8 cellular contexts compared by ENCODE assay signal in the genomic region with DNA sequence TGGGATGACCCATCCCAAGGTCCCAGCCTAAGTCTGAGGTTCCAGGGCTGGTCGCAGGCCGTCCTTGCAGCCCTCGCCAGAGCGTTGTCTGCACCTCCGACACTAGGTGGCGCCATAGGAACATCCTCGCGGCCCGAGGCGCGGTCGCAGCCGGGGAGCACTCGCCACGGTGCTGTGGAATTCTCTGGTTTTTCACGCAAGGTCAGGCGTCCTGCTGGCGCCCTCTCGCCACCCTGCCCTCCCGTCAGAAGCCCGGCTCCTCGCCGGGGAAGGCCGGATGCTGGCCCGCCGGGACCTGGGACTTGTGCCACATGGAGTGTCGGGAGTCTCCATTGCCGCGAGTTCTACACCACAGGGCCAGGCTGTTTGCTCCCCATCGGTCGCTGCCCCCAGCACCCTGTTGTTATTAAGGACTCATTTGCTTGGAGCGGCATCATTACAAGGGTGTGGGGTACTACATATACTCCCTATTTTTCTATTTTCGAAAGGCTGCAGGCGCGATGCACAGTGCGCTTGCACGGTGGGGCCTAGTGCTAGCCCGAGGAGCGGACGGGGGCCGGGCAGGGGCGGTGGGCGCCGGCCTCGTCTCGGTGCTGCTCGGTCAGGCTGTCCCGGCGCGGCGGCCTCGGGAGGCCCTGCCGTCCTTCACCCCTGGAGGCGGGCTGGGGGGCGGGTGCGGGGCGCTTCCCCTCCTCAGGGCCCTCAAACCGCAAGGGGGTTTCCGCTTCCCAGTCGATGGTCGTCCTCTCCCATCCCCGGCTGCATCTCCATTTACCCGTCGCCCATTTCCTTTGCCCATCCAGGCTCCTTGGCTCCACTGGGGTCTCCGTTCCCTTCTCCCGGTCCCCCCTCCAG.
A peak's percentile ranks its signal among the peaks of the same experiment; 100 is the strongest.
DNase-seq lines count a peak whose midpoint lies in the region; ATAC-seq and TF ChIP-seq lines count a peak whose summit lies in the region.

No MANE protein-coding gene starts in this region.

- peak; percentile 97 for TF ChIP-seq CTCF in AG04449 (IDR thresholded peaks at IDR 0.05; ENCODE audit: insufficient read depth, low read length, missing control alignments)

- intact Hi-C loops in left colon (cut with DNase I, micrococcal nuclease) = no loop called here

- POLR2A ChIA-PET in AG04449 (lab: Yijun Ruan, JAX) = no interaction called here

- peak overlapping the region; percentile 50 for H3K4me3 ChIP-seq in AG04449 (ENCODE audit: low read depth, low read length)

- no peak for DNase-seq in AG04449 (ENCODE audit: low read depth, low spot score)
- DNase-seq in NCI-H2171 treated with DMSO at 0.1 percent for 48 hours (lab: John Stamatoyannopoulos, UW) = peak; percentile 43
- DNase-seq in activated CD4-positive, alpha-beta T cell treated with anti-CD3 and anti-CD28 coated beads for 24 hours (ENCODE audit: low read depth in 2 of 2) = peak; percentile 68 to 72
- peak; percentile 75 for DNase-seq in cerebellum (ENCODE audit: low spot score)
- DNase-seq in left colon = peak; percentile 61 to 78
- peak; percentile 65 for DNase-seq in stimulated activated CD4-positive, alpha-beta T cell treated with anti-CD3 and anti-CD28 coated beads, Interleukin-1b, Interleukin-23, amount 100 ng/mL, for 48 hours

- CTCF ChIA-PET in AG04449 (lab: Yijun Ruan, JAX) = interaction anchor here (0.7 to 3.1 kb wide), 24 partner anchors 8 to 1172 kb away, joined by 3 to 24 read pairs (median 4); no protein-coding TSS in a partner anchor

- peak; percentile 90 for ATAC-seq in GM18508 (IDR thresholded peaks at IDR 0.05; ENCODE audit: insufficient read depth, unreplicated experiment)
- ATAC-seq in HG03039 (IDR thresholded peaks at IDR 0.05; ENCODE audit: unreplicated experiment) = peak; percentile 94
- ATAC-seq in left colon = peak; percentile 98
